ENCODE assay signal across 9 cellular contexts in genomic region chr7:3092468-3092867, GRCh38. TPM values are rescaled to one million over a fixed set of nuclear protein-coding genes. Genes with fewer than 3 reads are reported as not detected.
A peak's percentile ranks its signal among the peaks of the same experiment; 100 is the strongest.
DNase-seq lines count a peak whose midpoint lies in the region; ATAC-seq and TF ChIP-seq lines count a peak whose summit lies in the region.
"Had no signal": no experiment of that assay in that cellular context is flagged by ENCODE, and none has a peak within 500 bp of the region (broad histone marks: within the 10 kb centered on the region; RNA-seq: fewer than 3 reads in every experiment).

No MANE protein-coding gene starts in this region.

- no peaks in the 10 kb centered on the region for H3K4me1 ChIP-seq in stomach
- H3K4me1 ChIP-seq: breast epithelium had no signal

- TF ChIP-seq CTCF in stomach (IDR thresholded peaks at IDR 0.05), result no peak

- no peak for TF ChIP-seq EP300 in stomach (IDR thresholded peaks at IDR 0.05)

- 45 to 72% (median 67%) methylated on average over 6 of the region's 6 CpGs for WGBS in stomach, 5 donors

- no peaks in the 10 kb centered on the region for H3K9me3 ChIP-seq in stomach
- H3K9me3 ChIP-seq: breast epithelium had no signal

- TF ChIP-seq POLR2A in stomach (IDR thresholded peaks at IDR 0.05), result no peak

- peak; percentile 87 for ATAC-seq in GM21619 (IDR thresholded peaks at IDR 0.05; ENCODE audit: unreplicated experiment)

- no peaks in the 10 kb centered on the region for H3K36me3 ChIP-seq in stomach
- H3K36me3 ChIP-seq: breast epithelium had no signal

- no peak overlapping the region for H3K4me3 ChIP-seq in stomach
- H3K4me3 ChIP-seq: breast epithelium had no signal

- intact Hi-C loops in stomach (cut with DNase I; ENCODE audit: low total_unique reads), result no loop called here

- peaks cover 0 to 13% (median 0%) of the 10 kb centered on the region in 3 donors for H3K27me3 ChIP-seq in stomach
- H3K27me3 ChIP-seq: breast epithelium had no signal

- peak; percentile 66 for DNase-seq in Daoy (ENCODE audit: low read depth)
- DNase-seq in NOMO-1 treated with dmso at 0.1 percent for 144 hours (lab: John Stamatoyannopoulos, UW; ENCODE audit: unreplicated experiment), result peak; percentile 46
- peak; percentile 66 for DNase-seq in activated naive CD4-positive, alpha-beta T cell treated with Interleukin-2 at 50 U/mL for 16 hours
- DNase-seq in stimulated activated CD4-positive, alpha-beta T cell treated with anti-CD3 and anti-CD28 coated beads, Interleukin-15, amount 100 ng/mL, for 1 hour (ENCODE audit: low read depth in 1 of 2, low spot score in 1 of 2), result peak; percentile 30 to 37
- no peak for DNase-seq in SKM-1 treated with dmso at 0.1 percent for 144 hours (lab: John Stamatoyannopoulos, UW; ENCODE audit: unreplicated experiment)
- DNase-seq in NCI-H2196 treated with DMSO at 0.1 percent for 48 hours (lab: John Stamatoyannopoulos, UW; ENCODE audit: unreplicated experiment), result no peak
- DNase-seq in stomach, result no peak

- H3K27ac ChIP-seq in stomach, result peak overlapping the region in 2 of 5 donors; percentile 24 to 33
- H3K27ac ChIP-seq: breast epithelium had no signal

RNA-seq across cellular contexts. Expression of gene CARD11, which starts 48.8 kb away (rescaled TPM):
- total RNA-seq in Daoy (2014; rRNA removed; shearing (Covaris generic)), result 4.5 and 4.7 TPM in 2 replicates
- total RNA-seq in stomach, result 1 to 10 TPM in 3 of 5 donors, under 1 TPM in 1, not detected in 1; 0.45 to 9.7 (median 4.3) TPM
- 1 to 10 TPM; 1.4 to 1.8 (median 1.7) TPM for polyA plus RNA-seq in stomach

Comparison
In these comparisons a context has a peak if more than half of its experiments do, and no peak if none do; other contexts are left out.
1. DNase-seq: peak in Daoy (single experiment), NOMO-1 treated with dmso at 0.1 percent for 144 hours (single experiment), activated naive CD4-positive, alpha-beta T cell treated with Interleukin-2 at 50 U/mL for 16 hours (single experiment) and stimulated activated CD4-positive, alpha-beta T cell treated with anti-CD3 and anti-CD28 coated beads, Interleukin-15, amount 100 ng/mL, for 1 hour (2 of 2); none in SKM-1 treated with dmso at 0.1 percent for 144 hours (single experiment), NCI-H2196 treated with DMSO at 0.1 percent for 48 hours (single experiment) and stomach (single experiment).